In the genomic region with DNA sequence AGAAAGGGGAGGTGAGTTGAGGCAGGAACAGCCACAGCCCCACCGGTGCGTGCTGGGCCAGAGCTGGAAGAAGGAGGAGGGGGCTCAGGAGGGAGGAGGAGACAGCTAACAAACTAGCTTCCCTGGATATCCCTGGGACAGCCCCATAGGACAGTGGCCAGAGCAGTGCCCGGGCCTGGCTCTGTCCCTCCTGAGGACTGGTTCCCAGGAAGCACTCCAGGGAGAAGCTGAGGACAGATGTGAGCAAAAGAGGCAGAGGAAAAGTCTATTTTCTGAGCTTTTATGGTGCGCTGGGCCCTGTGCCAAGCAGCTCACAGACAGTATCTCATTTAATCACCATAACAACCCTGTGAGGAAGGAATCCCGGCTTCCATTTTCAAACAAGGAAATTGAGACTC, we compare ENCODE assay signal across 10 cellular contexts. TPM values are rescaled to one million over a fixed set of nuclear protein-coding genes. Genes with fewer than 3 reads are reported as not detected.
DNase-seq lines count a peak whose midpoint lies in the region; ATAC-seq and TF ChIP-seq lines count a peak whose summit lies in the region.
"Had no signal": no experiment of that assay in that cellular context is flagged by ENCODE, and none has a peak within 500 bp of the region (broad histone marks: within the 10 kb centered on the region; RNA-seq: fewer than 3 reads in every experiment).

No MANE protein-coding gene starts in this region.

- H4K20me1 ChIP-seq in GM23338 (replicated peaks; ENCODE audit: insufficient read depth): no peaks in the 10 kb centered on the region

- no peaks in the 10 kb centered on the region for H3F3A ChIP-seq in GM23338 (replicated peaks; ENCODE audit: low read depth)

- no peaks in the 10 kb centered on the region for H3K4me1 Mint-ChIP-seq in GM23338

- no peaks in the 10 kb centered on the region for H3K27me3 Mint-ChIP-seq in GM23338 (ENCODE audit: insufficient read depth, low read depth, poor library complexity)

- intact Hi-C loops in colonic mucosa (cut with DNase I) (loop anchor here (5.0 kb wide), 1 partner anchor 35 kb away; a partner anchor contains a TSS), left colon (cut with DNase I, micrococcal nuclease) (no loop called here)

- H3K4me1 ChIP-seq in GM23338 (ENCODE audit: insufficient read depth) (peaks cover 13% of the 10 kb centered on the region; the same call in 1 of the 2 replicates), colonic mucosa (peaks cover 3% of the 10 kb centered on the region), stomach smooth muscle (ENCODE audit: control insufficient read depth, insufficient read depth, low read length) (peaks cover 32% of the 10 kb centered on the region)

- peak overlapping the region; percentile 67 for H3K4me2 ChIP-seq in GM23338

- peak overlapping the region; percentile 63; the same call in 1 of the 2 replicates for H2AFZ ChIP-seq in GM23338

- no peaks in the 10 kb centered on the region for H3K79me2 ChIP-seq in GM23338 (replicated peaks; ENCODE audit: insufficient read depth)

- H3K27ac ChIP-seq in GM23338 (ENCODE audit: low read depth) (no peak overlapping the region), colonic mucosa (peak overlapping the region; percentile 64), stomach smooth muscle (ENCODE audit: low read length) (peak overlapping the region; percentile 80)

- TF ChIP-seq CTCF in GM23338 (conservative IDR thresholded peaks at IDR 0.05; ENCODE audit: low read depth in 2 of 2): no peak
- no peak for TF ChIP-seq CTCF in colonic mucosa (IDR thresholded peaks at IDR 0.05)

- H3K27me3 ChIP-seq in GM23338 (ENCODE audit: insufficient read depth): peaks cover 11% of the 10 kb centered on the region
- no peaks in the 10 kb centered on the region for H3K27me3 ChIP-seq in colonic mucosa
- no peaks in the 10 kb centered on the region for H3K27me3 ChIP-seq in stomach smooth muscle (ENCODE audit: control insufficient read depth in 1 of 2, insufficient read depth in 2 of 2, low read length in 2 of 2)

- no peaks in the 10 kb centered on the region for H3K36me3 Mint-ChIP-seq in GM23338 (ENCODE audit: low read depth)

- no peak overlapping the region for H3K4me3 Mint-ChIP-seq in GM23338

- no peaks in the 10 kb centered on the region for H3K9me3 Mint-ChIP-seq in GM23338

- H3K36me3 ChIP-seq in GM23338 (ENCODE audit: insufficient read depth): no peaks in the 10 kb centered on the region
- H3K36me3 ChIP-seq in colonic mucosa: no peaks in the 10 kb centered on the region
- no peaks in the 10 kb centered on the region for H3K36me3 ChIP-seq in stomach smooth muscle (ENCODE audit: control insufficient read depth in 2 of 2, insufficient read depth in 2 of 2, low read length in 2 of 2)

- H3K4me3 ChIP-seq in GM23338 (peak overlapping the region; percentile 27; the same call in 1 of the 2 replicates), colonic mucosa (no peak overlapping the region), stomach smooth muscle (ENCODE audit: low read length in 2 of 2) (peak overlapping the region in 1 of 2 donors; percentile 60)

- H3K9me3 ChIP-seq in colonic mucosa (no peaks in the 10 kb centered on the region), stomach smooth muscle (ENCODE audit: control insufficient read depth in 2 of 2, low read length in 2 of 2) (no peaks in the 10 kb centered on the region)

- H3K27ac Mint-ChIP-seq in GM23338: no peak overlapping the region

- DNase-seq in GM23338 (ENCODE audit: low spot score): peak; percentile 43
- peak; percentile 34 for DNase-seq in colonic mucosa
- peak in 1 of 2 donors; percentile 43 for DNase-seq in left colon
- DNase-seq in COLO668 (lab: John Stamatoyannopoulos, UW; ENCODE audit: unreplicated experiment): no peak
- DNase-seq: central memory CD4-positive, alpha-beta T cell; NCI-H1417 treated with DMSO at 0.1 percent for 48 hours had no signal

- H3K9ac ChIP-seq in colonic mucosa (ENCODE audit: low read depth in 2 of 2, low read length in 2 of 2) (peak overlapping the region in 1 of 2 donors; percentile 30), stomach smooth muscle (ENCODE audit: low read length in 2 of 2) (peak overlapping the region in 1 of 2 donors; percentile 28)

- ATAC-seq in GM23338 (peak; percentile 85), left colon (peak; percentile 37), HG03097 (IDR thresholded peaks at IDR 0.05; ENCODE audit: low FRiP score, unreplicated experiment) (no peak), HG02973 (IDR thresholded peaks at IDR 0.05; ENCODE audit: unreplicated experiment) (no peak), HG03025 (IDR thresholded peaks at IDR 0.05; ENCODE audit: low FRiP score, unreplicated experiment) (no peak)

- 0 out of 2 replicates have a peak, but pooled peaks cover 7% of the 10 kb centered on the region for H3K9me2 ChIP-seq in GM23338 (ENCODE audit: insufficient read depth)

TF ChIP-seq in GM23338, 12 proteins besides CTCF, POLR2A, EP300 and RAD21 (continues in another document):
- TF ChIP-seq, protein P1, sequence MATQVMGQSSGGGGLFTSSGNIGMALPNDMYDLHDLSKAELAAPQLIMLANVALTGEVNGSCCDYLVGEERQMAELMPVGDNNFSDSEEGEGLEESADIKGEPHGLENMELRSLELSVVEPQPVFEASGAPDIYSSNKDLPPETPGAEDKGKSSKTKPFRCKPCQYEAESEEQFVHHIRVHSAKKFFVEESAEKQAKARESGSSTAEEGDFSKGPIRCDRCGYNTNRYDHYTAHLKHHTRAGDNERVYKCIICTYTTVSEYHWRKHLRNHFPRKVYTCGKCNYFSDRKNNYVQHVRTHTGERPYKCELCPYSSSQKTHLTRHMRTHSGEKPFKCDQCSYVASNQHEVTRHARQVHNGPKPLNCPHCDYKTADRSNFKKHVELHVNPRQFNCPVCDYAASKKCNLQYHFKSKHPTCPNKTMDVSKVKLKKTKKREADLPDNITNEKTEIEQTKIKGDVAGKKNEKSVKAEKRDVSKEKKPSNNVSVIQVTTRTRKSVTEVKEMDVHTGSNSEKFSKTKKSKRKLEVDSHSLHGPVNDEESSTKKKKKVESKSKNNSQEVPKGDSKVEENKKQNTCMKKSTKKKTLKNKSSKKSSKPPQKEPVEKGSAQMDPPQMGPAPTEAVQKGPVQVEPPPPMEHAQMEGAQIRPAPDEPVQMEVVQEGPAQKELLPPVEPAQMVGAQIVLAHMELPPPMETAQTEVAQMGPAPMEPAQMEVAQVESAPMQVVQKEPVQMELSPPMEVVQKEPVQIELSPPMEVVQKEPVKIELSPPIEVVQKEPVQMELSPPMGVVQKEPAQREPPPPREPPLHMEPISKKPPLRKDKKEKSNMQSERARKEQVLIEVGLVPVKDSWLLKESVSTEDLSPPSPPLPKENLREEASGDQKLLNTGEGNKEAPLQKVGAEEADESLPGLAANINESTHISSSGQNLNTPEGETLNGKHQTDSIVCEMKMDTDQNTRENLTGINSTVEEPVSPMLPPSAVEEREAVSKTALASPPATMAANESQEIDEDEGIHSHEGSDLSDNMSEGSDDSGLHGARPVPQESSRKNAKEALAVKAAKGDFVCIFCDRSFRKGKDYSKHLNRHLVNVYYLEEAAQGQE (IDR thresholded peaks at IDR 0.05; ENCODE audit: unreplicated experiment): no peak
- TF ChIP-seq CREB1 (CRISPR knock-in tag; IDR thresholded peaks at IDR 0.05; ENCODE audit: low read depth) (no peak), NANOG (IDR thresholded peaks at IDR 0.05; ENCODE audit: borderline replicate concordance) (no peak), POLR2AphosphoS5 (IDR thresholded peaks at IDR 0.05; ENCODE audit: low read depth) (no peak), STAT1 (IDR thresholded peaks at IDR 0.05; ENCODE audit: unreplicated experiment) (no peak)

RNA-seq across cellular contexts. Expression of a gene that starts 8.3 kb away (rescaled TPM):
- total RNA-seq in GM23338 (2014; rRNA removed; shearing (Covaris generic)): 16.5 and 20.7 TPM in 2 replicates
- 1.9 and 2.3 TPM in 2 replicates for polyA plus RNA-seq in GM23338 (2016; fragmentation: Nextera tagmentation; extraction: Ambion mirVana)
- total RNA-seq in colonic mucosa (1 to 10 TPM; 4.7 to 8.3 TPM), left colon (1 to 10 TPM; 2.8 to 7.6 TPM)

RNA-seq across cellular contexts. Expression of a gene that starts 28.1 kb away (rescaled TPM):
- total RNA-seq in GM23338 (2014; rRNA removed; shearing (Covaris generic)): 49.7 and 73.5 TPM in 2 replicates
- 18.7 and 21.7 TPM in 2 replicates for polyA plus RNA-seq in GM23338 (2016; fragmentation: Nextera tagmentation; extraction: Ambion mirVana)
- total RNA-seq in colonic mucosa (100 to 1,000 TPM in 1 of 2 donors, 10 to 100 TPM in 1; 83.4 to 123 TPM), left colon (100 to 1,000 TPM in 1 of 2 donors, 10 to 100 TPM in 1; 71.7 to 105 TPM)

RNA-seq across cellular contexts. Expression of a gene that starts 35.3 kb away (rescaled TPM):
- 102 and 108 TPM in 2 replicates for total RNA-seq in GM23338 (2014; rRNA removed; shearing (Covaris generic))
- 253 and 277 TPM in 2 replicates for polyA plus RNA-seq in GM23338 (2016; fragmentation: Nextera tagmentation; extraction: Ambion mirVana)
- total RNA-seq in colonic mucosa: 100 to 1,000 TPM; 123 to 142 TPM
- 100 to 1,000 TPM; 113 to 146 TPM for total RNA-seq in left colon

RNA-seq across cellular contexts. Expression of a gene that starts 35.9 kb away (rescaled TPM):
- total RNA-seq in GM23338 (2014; rRNA removed; shearing (Covaris generic)): 26.7 and 53.8 TPM in 2 replicates
- polyA plus RNA-seq in GM23338 (2016; fragmentation: Nextera tagmentation; extraction: Ambion mirVana): 81.8 and 85.5 TPM in 2 replicates
- total RNA-seq in colonic mucosa (10 to 100 TPM; 34.6 to 75.1 TPM), left colon (10 to 100 TPM; 24.7 to 29.9 TPM)

RNA-seq across cellular contexts. Expression of a gene that starts 43.7 kb away (rescaled TPM):
- 75.1 and 91.0 TPM in 2 replicates for total RNA-seq in GM23338 (2014; rRNA removed; shearing (Covaris generic))
- polyA plus RNA-seq in GM23338 (2016; fragmentation: Nextera tagmentation; extraction: Ambion mirVana): 62.6 and 64.5 TPM in 2 replicates
- total RNA-seq in colonic mucosa: 100 to 1,000 TPM; 115 to 157 TPM
- 100 to 1,000 TPM in 1 of 2 donors, 10 to 100 TPM in 1; 92.7 to 149 TPM for total RNA-seq in left colon

Comparison
In these comparisons a context has a peak if more than half of its experiments do, and no peak if none do; other contexts are left out.
1. ATAC-seq: peak in GM23338 (single experiment) and left colon (single experiment); none in HG03097 (single experiment), HG02973 (single experiment) and HG03025 (single experiment).